In genomic region chr14:51290132-51290531, GRCh38 we compare ENCODE assay signal across 2 cellular contexts.
A peak's percentile ranks its signal among the peaks of the same experiment; 100 is the strongest.
TF ChIP-seq lines count a peak whose summit lies in the region.

No MANE protein-coding gene starts in this region.

TF ChIP-seq in HepG2, 621 proteins besides CTCF, POLR2A, EP300 and RAD21:
- TF ChIP-seq SIN3A (IDR thresholded peaks at IDR 0.05; ENCODE audit: borderline replicate concordance, low read depth, low read length) (no peak), CREB1 (IDR thresholded peaks at IDR 0.05) (peak; percentile 65; the same call in 1 of the 2 replicates), CREB1 (CRISPR knock-in tag; IDR thresholded peaks at IDR 0.05) (no peak)

TF ChIP-seq in HEK293, 187 proteins besides CTCF, POLR2A, EP300 and RAD21:
- TF ChIP-seq ZNF513 (tag by site-specific recombination; IDR thresholded peaks at IDR 0.05), result peak; percentile 73
- no peak for TF ChIP-seq YY2 (tag by site-specific recombination; IDR thresholded peaks at IDR 0.05)
